In the genomic region with DNA sequence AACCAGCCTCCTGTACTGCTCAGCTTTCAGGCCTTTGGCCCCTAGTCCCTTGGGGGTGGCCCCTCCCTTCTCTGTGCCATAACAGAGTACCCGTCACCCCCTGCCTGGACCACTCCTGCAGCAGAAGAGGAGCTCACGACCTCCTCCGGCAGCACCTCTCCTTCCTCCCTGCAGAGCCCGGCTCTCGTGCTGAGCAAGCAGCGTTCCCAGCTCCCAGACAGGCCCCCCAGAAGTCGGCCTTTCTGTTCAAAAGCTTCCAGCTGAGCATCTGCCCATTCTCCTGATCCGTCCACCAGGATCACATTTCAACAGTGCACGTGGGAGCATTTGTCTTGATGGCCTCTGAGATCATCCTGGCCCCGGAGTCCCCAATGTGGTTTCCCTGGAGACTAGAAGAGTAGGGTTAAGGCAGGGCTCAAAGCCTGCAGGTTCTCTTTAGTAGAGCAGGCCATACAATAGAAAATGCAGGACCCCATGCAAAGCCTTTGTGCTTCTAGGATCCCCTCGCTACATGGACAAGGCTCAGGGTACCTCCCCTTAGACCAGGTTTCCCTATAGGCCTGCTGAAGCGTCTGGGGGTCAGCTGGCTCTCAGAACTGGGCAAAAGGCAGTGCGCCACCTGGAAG, we compare ENCODE assay signal across 19 cellular contexts. TPM values are rescaled to one million over a fixed set of nuclear protein-coding genes. Genes with fewer than 3 reads are reported as not detected.
DNase-seq lines count a peak whose midpoint lies in the region; ATAC-seq and TF ChIP-seq lines count a peak whose summit lies in the region.
"Had no signal": no experiment of that assay in that cellular context is flagged by ENCODE, and none has a peak within 500 bp of the region (broad histone marks: within the 10 kb centered on the region; RNA-seq: fewer than 3 reads in every experiment).

No MANE protein-coding gene starts in this region.

- intact Hi-C loops in CD8-positive, alpha-beta T cell (cut with DNase I, micrococcal nuclease) = no loop called here

- H3K9ac ChIP-seq in neural progenitor cell = no peak overlapping the region

- no peaks in the 10 kb centered on the region for H3K4me1 ChIP-seq in CD8-positive, alpha-beta T cell (ENCODE audit: insufficient read depth, low read length)
- peaks cover 15% of the 10 kb centered on the region for H3K4me1 ChIP-seq in neural progenitor cell
- H3K4me1 ChIP-seq: A549, Caco-2, SJSA1 had no signal

- no peak for ATAC-seq in CD8-positive, alpha-beta T cell
- ATAC-seq in central memory CD8-positive, alpha-beta T cell (replicated peaks; ENCODE audit: extremely low read depth, poor library complexity, severe bottlenecking) = no peak
- no peak for ATAC-seq in T-cell (replicated peaks in 1 of 4)

- DNase-seq in activated naive CD4-positive, alpha-beta T cell treated with anti-CD3 and anti-CD28 coated beads, Interleukin-2, amount 10 ng/mL, durations not matched to agents 7 days and 5 days = no peak
- no peak for DNase-seq in activated naive CD4-positive, alpha-beta T cell (lab: John Stamatoyannopoulos, UW)
- DNase-seq in CD8-positive, alpha-beta T cell = no peak
- no peak for DNase-seq in central memory CD8-positive, alpha-beta T cell (ENCODE audit: low spot score in 2 of 2)
- DNase-seq in neural progenitor cell (ENCODE audit: low spot score) (peak; percentile 67), T-cell (no peak), NCI-H1436 (lab: John Stamatoyannopoulos, UW) (no peak), KBM-7 (no peak)
- DNase-seq: Caco-2, DMS153, EL, NCI-H1105 treated with DMSO at 0.1 percent for 48 hours, NCI-H2029 treated with DMSO at 0.1 percent for 48 hours, NCI-H524, PC-9 had no signal

- no peaks in the 10 kb centered on the region for H3K79me2 ChIP-seq in neural progenitor cell (ENCODE audit: low read depth)

- no peak for TF ChIP-seq CTCF in CD8-positive, alpha-beta T cell (IDR thresholded peaks at IDR 0.05)
- TF ChIP-seq CTCF in neural progenitor cell (IDR thresholded peaks at IDR 0.05) = no peak

- H3K9me3 ChIP-seq in CD8-positive, alpha-beta T cell (ENCODE audit: low read length) = no peaks in the 10 kb centered on the region
- H3K9me3 ChIP-seq in neural progenitor cell (ENCODE audit: low read depth) = no peaks in the 10 kb centered on the region
- H3K9me3 ChIP-seq: A549, Caco-2, SJSA1 had no signal

- H3K27ac Mint-ChIP-seq in activated naive CD4-positive, alpha-beta T cell treated with anti-CD3 and anti-CD28 coated beads, Interleukin-2, amount 10 ng/mL, durations not matched to agents 7 days and 5 days = peak overlapping the region; percentile 33
- peak overlapping the region; percentile 41 for H3K27ac Mint-ChIP-seq in CD8-positive, alpha-beta T cell
- H3K27ac Mint-ChIP-seq in central memory CD8-positive, alpha-beta T cell (ENCODE audit: low read depth) = peak overlapping the region; percentile 35
- H3K27ac Mint-ChIP-seq in neural progenitor cell (peak overlapping the region; percentile 31), T-cell (peak overlapping the region in 1 of 2 donors; percentile 34)

- in situ Hi-C loops in KBM-7 (cut with MboI; ENCODE audit: low pct_unique_long_range_greater_than_20kb, low sequenced_read_pairs) = no loop called here

- no peak overlapping the region for H3K27ac ChIP-seq in CD8-positive, alpha-beta T cell (ENCODE audit: low read depth, low read length)
- no peak overlapping the region for H3K27ac ChIP-seq in neural progenitor cell
- H3K27ac ChIP-seq: A549, C4-2B, PC-9, SJSA1 had no signal

- H3K4me3 Mint-ChIP-seq in activated naive CD4-positive, alpha-beta T cell treated with anti-CD3 and anti-CD28 coated beads, Interleukin-2, amount 10 ng/mL, durations not matched to agents 7 days and 5 days = no peak overlapping the region
- no peak overlapping the region for H3K4me3 Mint-ChIP-seq in CD8-positive, alpha-beta T cell
- no peak overlapping the region for H3K4me3 Mint-ChIP-seq in central memory CD8-positive, alpha-beta T cell
- H3K4me3 Mint-ChIP-seq in neural progenitor cell (no peak overlapping the region), T-cell (no peak overlapping the region)

- H3K9me3 Mint-ChIP-seq in activated naive CD4-positive, alpha-beta T cell treated with anti-CD3 and anti-CD28 coated beads, Interleukin-2, amount 10 ng/mL, durations not matched to agents 7 days and 5 days = no peaks in the 10 kb centered on the region
- H3K9me3 Mint-ChIP-seq in CD8-positive, alpha-beta T cell = no peaks in the 10 kb centered on the region
- H3K9me3 Mint-ChIP-seq in central memory CD8-positive, alpha-beta T cell = no peaks in the 10 kb centered on the region
- no peaks in the 10 kb centered on the region for H3K9me3 Mint-ChIP-seq in neural progenitor cell
- H3K9me3 Mint-ChIP-seq in T-cell = no peaks in the 10 kb centered on the region

- POLR2A ChIA-PET in CD8-positive, alpha-beta T cell (lab: Charles Lee) = interaction anchor here (0.6 to 0.7 kb wide), 2 partner anchors 17 to 116 kb away, joined by 3 read pairs; no protein-coding TSS in a partner anchor
- POLR2A ChIA-PET in T-cell (lab: Charles Lee) = interaction anchor here in 1 of 2 donors (0.5 kb wide), 1 partner anchor 11 kb away, joined by 3 read pairs; no protein-coding TSS in a partner anchor

- peaks cover 14% of the 10 kb centered on the region for H3K36me3 ChIP-seq in CD8-positive, alpha-beta T cell (ENCODE audit: insufficient read depth, low read length)
- H3K36me3 ChIP-seq in neural progenitor cell = no peaks in the 10 kb centered on the region
- H3K36me3 ChIP-seq: SJSA1 had no signal

- CTCF ChIA-PET in activated naive CD4-positive, alpha-beta T cell treated with anti-CD3 and anti-CD28 coated beads, Interleukin-2, amount 10 ng/mL, durations not matched to agents 7 days and 5 days (lab: Charles Lee) = no interaction called here
- CTCF ChIA-PET in CD8-positive, alpha-beta T cell (lab: Charles Lee) = interaction anchor here (1.1 kb wide), 2 partner anchors 11 to 15 kb away, joined by 3 to 4 read pairs; no protein-coding TSS in a partner anchor
- CTCF ChIA-PET in T-cell (lab: Charles Lee) = no interaction called here

- no peaks in the 10 kb centered on the region for H3K27me3 ChIP-seq in CD8-positive, alpha-beta T cell (ENCODE audit: insufficient read depth, low read length)
- no peaks in the 10 kb centered on the region for H3K27me3 ChIP-seq in neural progenitor cell
- H3K27me3 ChIP-seq: SJSA1 had no signal

- no peaks in the 10 kb centered on the region for H4K20me1 ChIP-seq in neural progenitor cell (ENCODE audit: low read depth)

- H3K4me2 ChIP-seq in neural progenitor cell = peak overlapping the region; percentile 47
- H3K4me2 ChIP-seq: A549, PC-9 had no signal

- H2AFZ ChIP-seq in neural progenitor cell (replicated peaks) = no peak overlapping the region
- H2AFZ ChIP-seq: PC-9 had no signal

- H3F3A ChIP-seq in neural progenitor cell (ENCODE audit: low read depth) = peaks cover 18% of the 10 kb centered on the region

- H3K4me3 ChIP-seq in CD8-positive, alpha-beta T cell (ENCODE audit: low read depth, low read length) = no peak overlapping the region
- no peak overlapping the region for H3K4me3 ChIP-seq in neural progenitor cell
- H3K4me3 ChIP-seq: A549, PC-9, SJSA1 had no signal

- peaks cover 44% of the 10 kb centered on the region for H3K36me3 Mint-ChIP-seq in activated naive CD4-positive, alpha-beta T cell treated with anti-CD3 and anti-CD28 coated beads, Interleukin-2, amount 10 ng/mL, durations not matched to agents 7 days and 5 days
- peaks cover 64% of the 10 kb centered on the region for H3K36me3 Mint-ChIP-seq in CD8-positive, alpha-beta T cell
- peaks cover 36% of the 10 kb centered on the region for H3K36me3 Mint-ChIP-seq in central memory CD8-positive, alpha-beta T cell (ENCODE audit: insufficient read depth)
- peaks cover 7% of the 10 kb centered on the region for H3K36me3 Mint-ChIP-seq in neural progenitor cell
- peaks cover 33% of the 10 kb centered on the region for H3K36me3 Mint-ChIP-seq in T-cell

- no peaks in the 10 kb centered on the region for H3K27me3 Mint-ChIP-seq in activated naive CD4-positive, alpha-beta T cell treated with anti-CD3 and anti-CD28 coated beads, Interleukin-2, amount 10 ng/mL, durations not matched to agents 7 days and 5 days
- no peaks in the 10 kb centered on the region for H3K27me3 Mint-ChIP-seq in CD8-positive, alpha-beta T cell (ENCODE audit: low read depth)
- no peaks in the 10 kb centered on the region for H3K27me3 Mint-ChIP-seq in central memory CD8-positive, alpha-beta T cell
- H3K27me3 Mint-ChIP-seq in neural progenitor cell (ENCODE audit: insufficient read depth, low read depth) = peaks cover 2% of the 10 kb centered on the region
- H3K27me3 Mint-ChIP-seq in T-cell = no peaks in the 10 kb centered on the region

- H3K4me1 Mint-ChIP-seq in activated naive CD4-positive, alpha-beta T cell treated with anti-CD3 and anti-CD28 coated beads, Interleukin-2, amount 10 ng/mL, durations not matched to agents 7 days and 5 days = no peaks in the 10 kb centered on the region
- H3K4me1 Mint-ChIP-seq in CD8-positive, alpha-beta T cell (ENCODE audit: low read depth) = no peaks in the 10 kb centered on the region
- no peaks in the 10 kb centered on the region for H3K4me1 Mint-ChIP-seq in central memory CD8-positive, alpha-beta T cell
- H3K4me1 Mint-ChIP-seq in neural progenitor cell (peaks cover 14% of the 10 kb centered on the region), T-cell (peaks cover 0 to 1% (median 0%) of the 10 kb centered on the region in 3 donors)

RNA-seq across cellular contexts. Expression of gene NLRC3, which starts 35.6 kb away (rescaled TPM):
- 10 to 100 TPM; 39.5 to 42.9 TPM for total RNA-seq in CD8-positive, alpha-beta T cell
- 0.25 TPM in 1 of 2 replicates, not detected in the other for total RNA-seq in neural progenitor cell (ENCODE audit: low replicate concordance)
- 100 to 1,000 TPM in 3 of 5 donors, 10 to 100 TPM in 2; 75.6 to 178 (median 160) TPM for total RNA-seq in T-cell
- total RNA-seq: Caco-2, PC-9, SJSA1 had no signal

RNA-seq across cellular contexts. Expression of gene CLUAP1, which starts 40.8 kb away (rescaled TPM):
- total RNA-seq in CD8-positive, alpha-beta T cell = 1 to 10 TPM; 5.6 to 6.0 TPM
- 26.7 and 40.8 TPM in 2 replicates for total RNA-seq in neural progenitor cell (ENCODE audit: low replicate concordance)
- total RNA-seq in T-cell = 10 to 100 TPM; 22.5 to 36.2 (median 32.6) TPM

RNA-seq across cellular contexts. Expression of gene C16orf90, which starts 46.4 kb away (rescaled TPM):
- not detected for total RNA-seq in CD8-positive, alpha-beta T cell
- not detected in 2 replicates for total RNA-seq in neural progenitor cell (ENCODE audit: low replicate concordance)
- total RNA-seq in T-cell = not detected
- total RNA-seq: Caco-2, HT1080, PC-9, SJSA1 had no signal

Comparison
In these comparisons a context has a peak if more than half of its experiments do, and no peak if none do; other contexts are left out.
1. RNA of gene NLRC3, which starts 35.6 kb away (total RNA-seq): 75.6 to 178 TPM in T-cell and 39.5 to 42.9 TPM in CD8-positive, alpha-beta T cell; 0.25 TPM in neural progenitor cell; every median in the first group is over 10 times any median in the second.